2 cellular contexts compared by ENCODE assay signal in genomic region chr12:92147491-92147890, GRCh38.
TF ChIP-seq lines count a peak whose summit lies in the region.

No MANE protein-coding gene starts in this region.

TF ChIP-seq in GM23338, 12 proteins besides CTCF, POLR2A, EP300 and RAD21 (continued from another document):
- TF ChIP-seq, protein P1, sequence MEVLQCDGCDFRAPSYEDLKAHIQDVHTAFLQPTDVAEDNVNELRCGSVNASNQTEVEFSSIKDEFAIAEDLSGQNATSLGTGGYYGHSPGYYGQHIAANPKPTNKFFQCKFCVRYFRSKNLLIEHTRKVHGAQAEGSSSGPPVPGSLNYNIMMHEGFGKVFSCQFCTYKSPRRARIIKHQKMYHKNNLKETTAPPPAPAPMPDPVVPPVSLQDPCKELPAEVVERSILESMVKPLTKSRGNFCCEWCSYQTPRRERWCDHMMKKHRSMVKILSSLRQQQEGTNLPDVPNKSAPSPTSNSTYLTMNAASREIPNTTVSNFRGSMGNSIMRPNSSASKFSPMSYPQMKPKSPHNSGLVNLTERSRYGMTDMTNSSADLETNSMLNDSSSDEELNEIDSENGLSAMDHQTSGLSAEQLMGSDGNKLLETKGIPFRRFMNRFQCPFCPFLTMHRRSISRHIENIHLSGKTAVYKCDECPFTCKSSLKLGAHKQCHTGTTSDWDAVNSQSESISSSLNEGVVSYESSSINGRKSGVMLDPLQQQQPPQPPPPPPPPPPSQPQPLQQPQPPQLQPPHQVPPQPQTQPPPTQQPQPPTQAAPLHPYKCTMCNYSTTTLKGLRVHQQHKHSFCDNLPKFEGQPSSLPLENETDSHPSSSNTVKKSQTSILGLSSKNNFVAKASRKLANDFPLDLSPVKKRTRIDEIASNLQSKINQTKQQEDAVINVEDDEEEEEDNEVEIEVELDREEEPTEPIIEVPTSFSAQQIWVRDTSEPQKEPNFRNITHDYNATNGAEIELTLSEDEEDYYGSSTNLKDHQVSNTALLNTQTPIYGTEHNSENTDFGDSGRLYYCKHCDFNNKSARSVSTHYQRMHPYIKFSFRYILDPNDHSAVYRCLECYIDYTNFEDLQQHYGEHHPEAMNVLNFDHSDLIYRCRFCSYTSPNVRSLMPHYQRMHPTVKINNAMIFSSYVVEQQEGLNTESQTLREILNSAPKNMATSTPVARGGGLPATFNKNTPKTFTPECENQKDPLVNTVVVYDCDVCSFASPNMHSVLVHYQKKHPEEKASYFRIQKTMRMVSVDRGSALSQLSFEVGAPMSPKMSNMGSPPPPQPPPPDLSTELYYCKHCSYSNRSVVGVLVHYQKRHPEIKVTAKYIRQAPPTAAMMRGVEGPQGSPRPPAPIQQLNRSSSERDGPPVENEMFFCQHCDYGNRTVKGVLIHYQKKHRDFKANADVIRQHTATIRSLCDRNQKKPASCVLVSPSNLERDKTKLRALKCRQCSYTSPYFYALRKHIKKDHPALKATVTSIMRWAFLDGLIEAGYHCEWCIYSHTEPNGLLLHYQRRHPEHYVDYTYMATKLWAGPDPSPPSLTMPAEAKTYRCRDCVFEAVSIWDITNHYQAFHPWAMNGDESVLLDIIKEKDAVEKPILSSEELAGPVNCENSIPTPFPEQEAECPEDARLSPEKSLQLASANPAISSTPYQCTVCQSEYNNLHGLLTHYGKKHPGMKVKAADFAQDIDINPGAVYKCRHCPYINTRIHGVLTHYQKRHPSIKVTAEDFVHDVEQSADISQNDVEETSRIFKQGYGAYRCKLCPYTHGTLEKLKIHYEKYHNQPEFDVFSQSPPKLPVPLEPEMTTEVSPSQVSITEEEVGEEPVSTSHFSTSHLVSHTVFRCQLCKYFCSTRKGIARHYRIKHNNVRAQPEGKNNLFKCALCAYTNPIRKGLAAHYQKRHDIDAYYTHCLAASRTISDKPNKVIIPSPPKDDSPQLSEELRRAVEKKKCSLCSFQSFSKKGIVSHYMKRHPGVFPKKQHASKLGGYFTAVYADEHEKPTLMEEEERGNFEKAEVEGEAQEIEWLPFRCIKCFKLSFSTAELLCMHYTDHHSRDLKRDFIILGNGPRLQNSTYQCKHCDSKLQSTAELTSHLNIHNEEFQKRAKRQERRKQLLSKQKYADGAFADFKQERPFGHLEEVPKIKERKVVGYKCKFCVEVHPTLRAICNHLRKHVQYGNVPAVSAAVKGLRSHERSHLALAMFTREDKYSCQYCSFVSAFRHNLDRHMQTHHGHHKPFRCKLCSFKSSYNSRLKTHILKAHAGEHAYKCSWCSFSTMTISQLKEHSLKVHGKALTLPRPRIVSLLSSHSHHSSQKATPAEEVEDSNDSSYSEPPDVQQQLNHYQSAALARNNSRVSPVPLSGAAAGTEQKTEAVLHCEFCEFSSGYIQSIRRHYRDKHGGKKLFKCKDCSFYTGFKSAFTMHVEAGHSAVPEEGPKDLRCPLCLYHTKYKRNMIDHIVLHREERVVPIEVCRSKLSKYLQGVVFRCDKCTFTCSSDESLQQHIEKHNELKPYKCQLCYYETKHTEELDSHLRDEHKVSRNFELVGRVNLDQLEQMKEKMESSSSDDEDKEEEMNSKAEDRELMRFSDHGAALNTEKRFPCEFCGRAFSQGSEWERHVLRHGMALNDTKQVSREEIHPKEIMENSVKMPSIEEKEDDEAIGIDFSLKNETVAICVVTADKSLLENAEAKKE (CRISPR knock-in tag; IDR thresholded peaks at IDR 0.05) = no peak
- no peak for TF ChIP-seq JUNB (IDR thresholded peaks at IDR 0.05; ENCODE audit: unreplicated experiment)
- TF ChIP-seq ZNF331 (CRISPR knock-in tag; IDR thresholded peaks at IDR 0.05; ENCODE audit: low read depth) = no peak
- no peak for TF ChIP-seq EZH2 (IDR thresholded peaks at IDR 0.05; ENCODE audit: low read depth, unreplicated experiment)
- TF ChIP-seq ZNF114 (CRISPR knock-in tag; IDR thresholded peaks at IDR 0.05) = no peak

TF ChIP-seq in K562, 482 proteins besides CTCF, POLR2A, EP300 and RAD21 (continued from another document):
- TF ChIP-seq TSHZ1 (CRISPR knock-in tag; IDR thresholded peaks at IDR 0.05) (no peak), HMBOX1 (IDR thresholded peaks at IDR 0.05) (0 out of 2 replicates have a peak, but pooled peaks have one; percentile 67)
